1 cellular context compared by ENCODE assay signal in the genomic region with DNA sequence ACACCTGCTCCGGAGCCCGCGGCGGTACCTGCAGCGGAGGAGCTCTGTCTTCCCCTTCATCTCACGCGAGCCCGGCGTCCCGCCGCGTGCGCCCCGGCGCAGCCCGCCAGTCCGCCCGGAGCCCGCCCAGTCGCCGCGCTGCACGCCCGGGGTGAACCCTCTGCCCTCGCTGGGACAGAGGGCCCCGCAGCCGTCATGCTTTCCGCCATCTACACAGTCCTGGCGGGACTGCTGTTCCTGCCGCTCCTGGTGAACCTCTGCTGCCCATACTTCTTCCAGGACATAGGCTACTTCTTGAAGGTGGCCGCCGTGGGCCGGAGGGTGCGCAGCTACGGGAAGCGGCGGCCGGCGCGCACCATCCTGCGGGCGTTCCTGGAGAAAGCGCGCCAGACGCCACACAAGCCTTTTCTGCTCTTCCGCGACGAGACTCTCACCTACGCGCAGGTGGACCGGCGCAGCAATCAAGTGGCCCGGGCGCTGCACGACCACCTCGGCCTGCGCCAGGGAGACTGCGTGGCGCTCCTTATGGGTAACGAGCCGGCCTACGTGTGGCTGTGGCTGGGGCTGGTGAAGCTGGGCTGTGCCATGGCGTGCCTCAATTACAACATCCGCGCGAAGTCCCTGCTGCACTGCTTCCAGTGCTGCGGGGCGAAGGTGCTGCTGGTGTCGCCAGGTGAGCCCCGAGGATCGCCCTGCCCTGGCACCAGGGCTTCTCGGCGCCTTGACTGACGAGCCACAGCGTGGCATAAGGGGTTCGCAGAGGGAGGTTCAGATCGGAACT.
TF ChIP-seq lines count a peak whose summit lies in the region.

No MANE protein-coding gene starts in this region.

TF ChIP-seq in HepG2, 621 proteins besides CTCF, POLR2A, EP300 and RAD21 (continued from another document):
- TF ChIP-seq, protein P1, sequence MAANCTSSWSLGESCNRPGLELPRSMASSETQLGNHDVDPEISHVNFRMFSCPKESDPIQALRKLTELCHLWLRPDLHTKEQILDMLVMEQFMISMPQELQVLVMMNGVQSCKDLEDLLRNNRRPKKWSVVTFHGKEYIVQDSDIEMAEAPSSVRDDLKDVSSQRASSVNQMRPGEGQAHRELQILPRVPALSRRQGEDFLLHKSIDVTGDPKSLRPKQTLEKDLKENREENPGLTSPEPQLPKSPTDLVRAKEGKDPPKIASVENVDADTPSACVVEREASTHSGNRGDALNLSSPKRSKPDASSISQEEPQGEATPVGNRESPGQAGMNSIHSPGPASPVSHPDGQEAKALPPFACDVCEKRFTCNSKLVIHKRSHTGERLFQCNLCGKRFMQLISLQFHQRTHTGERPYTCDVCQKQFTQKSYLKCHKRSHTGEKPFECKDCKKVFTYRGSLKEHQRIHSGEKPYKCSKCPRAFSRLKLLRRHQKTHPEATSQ (CRISPR knock-in tag; IDR thresholded peaks at IDR 0.05; ENCODE audit: borderline replicate concordance): no peak
- TF ChIP-seq XRCC5 (optimal IDR thresholded peaks at IDR 0.05; ENCODE audit: low read length): peak; percentile 10
- TF ChIP-seq ZNF841 (CRISPR knock-in tag; IDR thresholded peaks at IDR 0.05; ENCODE audit: borderline replicate concordance): no peak
- 0 out of 2 replicates have a peak, but pooled peaks have one; percentile 8 for TF ChIP-seq TOPORS (CRISPR knock-in tag; IDR thresholded peaks at IDR 0.05)
- no peak for TF ChIP-seq TFDP1 (CRISPR knock-in tag; IDR thresholded peaks at IDR 0.05; ENCODE audit: borderline replicate concordance)
- no peak for TF ChIP-seq ZNF652 (CRISPR knock-in tag; IDR thresholded peaks at IDR 0.05; ENCODE audit: borderline replicate concordance, low read depth)
- TF ChIP-seq GABPA (IDR thresholded peaks at IDR 0.05; ENCODE audit: low read depth, low read length): no peak
- TF ChIP-seq GABPA (CRISPR knock-in tag; IDR thresholded peaks at IDR 0.05; ENCODE audit: low read depth): no peak
- TF ChIP-seq RFX3 (CRISPR knock-in tag; IDR thresholded peaks at IDR 0.05): no peak
- TF ChIP-seq PRMT3 (CRISPR knock-in tag; IDR thresholded peaks at IDR 0.05; ENCODE audit: borderline replicate concordance, low read depth): no peak
- no peak for TF ChIP-seq ZFAT (CRISPR knock-in tag; conservative IDR thresholded peaks at IDR 0.05)
- no peak for TF ChIP-seq ZNF496 (CRISPR knock-in tag; IDR thresholded peaks at IDR 0.05; ENCODE audit: insufficient replicate concordance)
- TF ChIP-seq, protein P2, sequence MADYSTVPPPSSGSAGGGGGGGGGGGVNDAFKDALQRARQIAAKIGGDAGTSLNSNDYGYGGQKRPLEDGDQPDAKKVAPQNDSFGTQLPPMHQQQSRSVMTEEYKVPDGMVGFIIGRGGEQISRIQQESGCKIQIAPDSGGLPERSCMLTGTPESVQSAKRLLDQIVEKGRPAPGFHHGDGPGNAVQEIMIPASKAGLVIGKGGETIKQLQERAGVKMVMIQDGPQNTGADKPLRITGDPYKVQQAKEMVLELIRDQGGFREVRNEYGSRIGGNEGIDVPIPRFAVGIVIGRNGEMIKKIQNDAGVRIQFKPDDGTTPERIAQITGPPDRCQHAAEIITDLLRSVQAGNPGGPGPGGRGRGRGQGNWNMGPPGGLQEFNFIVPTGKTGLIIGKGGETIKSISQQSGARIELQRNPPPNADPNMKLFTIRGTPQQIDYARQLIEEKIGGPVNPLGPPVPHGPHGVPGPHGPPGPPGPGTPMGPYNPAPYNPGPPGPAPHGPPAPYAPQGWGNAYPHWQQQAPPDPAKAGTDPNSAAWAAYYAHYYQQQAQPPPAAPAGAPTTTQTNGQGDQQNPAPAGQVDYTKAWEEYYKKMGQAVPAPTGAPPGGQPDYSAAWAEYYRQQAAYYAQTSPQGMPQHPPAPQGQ (CRISPR knock-in tag; IDR thresholded peaks at IDR 0.05; ENCODE audit: borderline replicate concordance): 0 out of 2 replicates have a peak, but pooled peaks have one; percentile 53
